ENCODE assay signal across 1 cellular context in genomic region chr3:141402476-141403171, GRCh38.
TF ChIP-seq lines count a peak whose summit lies in the region.

No MANE protein-coding gene starts in this region.

TF ChIP-seq in GM12878, 131 proteins besides CTCF, POLR2A, EP300 and RAD21 (continued from another document and continues in another):
- no peak for TF ChIP-seq CUX1 (IDR thresholded peaks at IDR 0.05; ENCODE audit: insufficient replicate concordance, low read depth, low read length)
- no peak for TF ChIP-seq ZZZ3 (IDR thresholded peaks at IDR 0.05; ENCODE audit: control insufficient read depth, insufficient read length, low read depth)
- TF ChIP-seq SMARCA5 (IDR thresholded peaks at IDR 0.05), result no peak
- TF ChIP-seq MEF2B (IDR thresholded peaks at IDR 0.05; ENCODE audit: partially characterized antibody, poor library complexity, severe bottlenecking), result peak; percentile 64
- TF ChIP-seq, protein P1, sequence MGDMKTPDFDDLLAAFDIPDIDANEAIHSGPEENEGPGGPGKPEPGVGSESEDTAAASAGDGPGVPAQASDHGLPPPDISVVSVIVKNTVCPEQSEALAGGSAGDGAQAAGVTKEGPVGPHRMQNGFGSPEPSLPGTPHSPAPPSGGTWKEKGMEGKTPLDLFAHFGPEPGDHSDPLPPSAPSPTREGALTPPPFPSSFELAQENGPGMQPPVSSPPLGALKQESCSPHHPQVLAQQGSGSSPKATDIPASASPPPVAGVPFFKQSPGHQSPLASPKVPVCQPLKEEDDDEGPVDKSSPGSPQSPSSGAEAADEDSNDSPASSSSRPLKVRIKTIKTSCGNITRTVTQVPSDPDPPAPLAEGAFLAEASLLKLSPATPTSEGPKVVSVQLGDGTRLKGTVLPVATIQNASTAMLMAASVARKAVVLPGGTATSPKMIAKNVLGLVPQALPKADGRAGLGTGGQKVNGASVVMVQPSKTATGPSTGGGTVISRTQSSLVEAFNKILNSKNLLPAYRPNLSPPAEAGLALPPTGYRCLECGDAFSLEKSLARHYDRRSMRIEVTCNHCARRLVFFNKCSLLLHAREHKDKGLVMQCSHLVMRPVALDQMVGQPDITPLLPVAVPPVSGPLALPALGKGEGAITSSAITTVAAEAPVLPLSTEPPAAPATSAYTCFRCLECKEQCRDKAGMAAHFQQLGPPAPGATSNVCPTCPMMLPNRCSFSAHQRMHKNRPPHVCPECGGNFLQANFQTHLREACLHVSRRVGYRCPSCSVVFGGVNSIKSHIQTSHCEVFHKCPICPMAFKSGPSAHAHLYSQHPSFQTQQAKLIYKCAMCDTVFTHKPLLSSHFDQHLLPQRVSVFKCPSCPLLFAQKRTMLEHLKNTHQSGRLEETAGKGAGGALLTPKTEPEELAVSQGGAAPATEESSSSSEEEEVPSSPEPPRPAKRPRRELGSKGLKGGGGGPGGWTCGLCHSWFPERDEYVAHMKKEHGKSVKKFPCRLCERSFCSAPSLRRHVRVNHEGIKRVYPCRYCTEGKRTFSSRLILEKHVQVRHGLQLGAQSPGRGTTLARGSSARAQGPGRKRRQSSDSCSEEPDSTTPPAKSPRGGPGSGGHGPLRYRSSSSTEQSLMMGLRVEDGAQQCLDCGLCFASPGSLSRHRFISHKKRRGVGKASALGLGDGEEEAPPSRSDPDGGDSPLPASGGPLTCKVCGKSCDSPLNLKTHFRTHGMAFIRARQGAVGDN (IDR thresholded peaks at IDR 0.05), result peak; percentile 2; the same call in 1 of the 2 replicates
- TF ChIP-seq, protein P2, sequence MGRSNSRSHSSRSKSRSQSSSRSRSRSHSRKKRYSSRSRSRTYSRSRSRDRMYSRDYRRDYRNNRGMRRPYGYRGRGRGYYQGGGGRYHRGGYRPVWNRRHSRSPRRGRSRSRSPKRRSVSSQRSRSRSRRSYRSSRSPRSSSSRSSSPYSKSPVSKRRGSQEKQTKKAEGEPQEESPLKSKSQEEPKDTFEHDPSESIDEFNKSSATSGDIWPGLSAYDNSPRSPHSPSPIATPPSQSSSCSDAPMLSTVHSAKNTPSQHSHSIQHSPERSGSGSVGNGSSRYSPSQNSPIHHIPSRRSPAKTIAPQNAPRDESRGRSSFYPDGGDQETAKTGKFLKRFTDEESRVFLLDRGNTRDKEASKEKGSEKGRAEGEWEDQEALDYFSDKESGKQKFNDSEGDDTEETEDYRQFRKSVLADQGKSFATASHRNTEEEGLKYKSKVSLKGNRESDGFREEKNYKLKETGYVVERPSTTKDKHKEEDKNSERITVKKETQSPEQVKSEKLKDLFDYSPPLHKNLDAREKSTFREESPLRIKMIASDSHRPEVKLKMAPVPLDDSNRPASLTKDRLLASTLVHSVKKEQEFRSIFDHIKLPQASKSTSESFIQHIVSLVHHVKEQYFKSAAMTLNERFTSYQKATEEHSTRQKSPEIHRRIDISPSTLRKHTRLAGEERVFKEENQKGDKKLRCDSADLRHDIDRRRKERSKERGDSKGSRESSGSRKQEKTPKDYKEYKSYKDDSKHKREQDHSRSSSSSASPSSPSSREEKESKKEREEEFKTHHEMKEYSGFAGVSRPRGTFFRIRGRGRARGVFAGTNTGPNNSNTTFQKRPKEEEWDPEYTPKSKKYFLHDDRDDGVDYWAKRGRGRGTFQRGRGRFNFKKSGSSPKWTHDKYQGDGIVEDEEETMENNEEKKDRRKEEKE (IDR thresholded peaks at IDR 0.05), result 0 out of 2 replicates have a peak, but pooled peaks have one; percentile 4
- TF ChIP-seq ZNF217 (IDR thresholded peaks at IDR 0.05), result 0 out of 2 replicates have a peak, but pooled peaks have one; percentile 4
- no peak for TF ChIP-seq IRF4 (IDR thresholded peaks at IDR 0.05; ENCODE audit: low read depth, low read length)
- no peak for TF ChIP-seq ZNF592 (IDR thresholded peaks at IDR 0.05)
- no peak for TF ChIP-seq EGR1 (IDR thresholded peaks at IDR 0.05; ENCODE audit: borderline replicate concordance in 1 of 2, low read depth in 2 of 2, low read length in 2 of 2)
- TF ChIP-seq ATF7 (IDR thresholded peaks at IDR 0.05; ENCODE audit: low read depth), result no peak
- no peak for TF ChIP-seq MEF2A (IDR thresholded peaks at IDR 0.05; ENCODE audit: insufficient read depth, low read depth, low read length)
- no peak for TF ChIP-seq SMAD1 (IDR thresholded peaks at IDR 0.05; ENCODE audit: low read depth, partially characterized antibody)
- TF ChIP-seq IKZF2 (IDR thresholded peaks at IDR 0.05), result 0 out of 4 replicates have a peak, but pooled peaks of 1 of the 2 experiments have one; percentile 31
- TF ChIP-seq EED (IDR thresholded peaks at IDR 0.05; ENCODE audit: low read depth), result no peak
- TF ChIP-seq ZNF622 (IDR thresholded peaks at IDR 0.05), result no peak
- no peak for TF ChIP-seq TARDBP (IDR thresholded peaks at IDR 0.05; ENCODE audit: borderline replicate concordance)
- TF ChIP-seq CHD4 (IDR thresholded peaks at IDR 0.05), result no peak
- no peak for TF ChIP-seq PRDM15 (CRISPR knock-in tag; IDR thresholded peaks at IDR 0.05)
- no peak for TF ChIP-seq MTA2 (IDR thresholded peaks at IDR 0.05; ENCODE audit: low read depth)
- TF ChIP-seq MYC (IDR thresholded peaks at IDR 0.05; ENCODE audit: insufficient read depth, insufficient read length, insufficient replicate concordance, low read length, severe bottlenecking), result no peak
- TF ChIP-seq BHLHE40 (IDR thresholded peaks at IDR 0.05; ENCODE audit: borderline replicate concordance in 1 of 2, low read depth in 2 of 2, low read length in 1 of 2), result 0 out of 4 replicates have a peak, but pooled peaks have one; percentile 2 to 3
- TF ChIP-seq JUND (IDR thresholded peaks at IDR 0.05; ENCODE audit: low read depth, low read length), result no peak
- no peak for TF ChIP-seq YBX1 (IDR thresholded peaks at IDR 0.05)
- 0 out of 2 replicates have a peak, but pooled peaks have one; percentile 19 for TF ChIP-seq ASH2L (IDR thresholded peaks at IDR 0.05; ENCODE audit: borderline replicate concordance, low read depth)
- TF ChIP-seq ZNF207 (IDR thresholded peaks at IDR 0.05; ENCODE audit: borderline replicate concordance), result no peak
- TF ChIP-seq, protein P3, sequence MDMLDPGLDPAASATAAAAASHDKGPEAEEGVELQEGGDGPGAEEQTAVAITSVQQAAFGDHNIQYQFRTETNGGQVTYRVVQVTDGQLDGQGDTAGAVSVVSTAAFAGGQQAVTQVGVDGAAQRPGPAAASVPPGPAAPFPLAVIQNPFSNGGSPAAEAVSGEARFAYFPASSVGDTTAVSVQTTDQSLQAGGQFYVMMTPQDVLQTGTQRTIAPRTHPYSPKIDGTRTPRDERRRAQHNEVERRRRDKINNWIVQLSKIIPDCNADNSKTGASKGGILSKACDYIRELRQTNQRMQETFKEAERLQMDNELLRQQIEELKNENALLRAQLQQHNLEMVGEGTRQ (IDR thresholded peaks at IDR 0.05; ENCODE audit: borderline replicate concordance, low read depth, low read length), result no peak
- 0 out of 2 replicates have a peak, but pooled peaks have one; percentile 57 for TF ChIP-seq GATAD2B (conservative IDR thresholded peaks at IDR 0.05; ENCODE audit: low read depth)
- peak; percentile 55; the same call in 1 of the 2 replicates for TF ChIP-seq MLLT1 (IDR thresholded peaks at IDR 0.05)
